In the genomic region with DNA sequence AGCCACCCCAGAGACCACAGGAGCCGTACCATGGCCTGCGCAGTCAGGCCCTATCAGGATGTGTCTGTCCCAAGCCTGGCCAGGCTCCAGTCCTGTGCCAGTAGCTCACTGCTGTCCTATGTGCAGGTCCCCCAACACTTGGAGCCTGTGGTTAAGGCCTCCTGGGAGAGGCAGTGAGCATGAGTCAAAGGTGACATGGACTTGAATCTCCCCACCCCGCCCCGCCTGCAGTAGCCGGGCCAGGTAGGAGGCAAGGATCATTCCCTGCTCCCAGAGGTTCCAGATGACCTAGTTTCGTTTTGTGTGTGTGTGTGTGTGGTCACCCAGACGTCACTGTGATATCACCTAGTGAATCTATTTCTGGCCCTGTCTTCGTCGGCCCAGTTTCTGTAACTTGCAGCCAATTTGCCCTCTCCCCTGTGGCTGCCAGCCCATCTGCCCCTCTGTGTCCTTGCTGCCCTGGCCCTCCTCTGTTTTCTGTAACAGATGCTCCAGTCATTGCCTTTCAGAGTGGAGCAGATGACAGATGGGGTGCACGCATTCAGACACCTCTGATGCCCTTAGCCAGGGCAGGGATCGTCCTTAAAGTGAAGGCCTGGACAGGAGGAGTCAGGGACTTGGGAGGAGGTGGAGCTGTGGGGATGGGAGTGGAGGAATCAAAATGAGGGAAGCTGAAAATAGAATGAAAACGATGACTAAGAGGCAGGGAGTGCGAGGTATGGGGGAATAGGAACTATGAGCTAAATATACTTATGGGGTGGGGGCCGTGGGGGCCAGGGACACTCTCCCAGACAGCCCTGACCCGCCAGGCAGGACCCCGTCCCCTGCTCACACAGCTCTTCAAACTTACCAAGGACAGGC, we compare ENCODE assay signal across 9 cellular contexts. TPM values are rescaled to one million over a fixed set of nuclear protein-coding genes. Genes with fewer than 3 reads are reported as not detected.
DNase-seq lines count a peak whose midpoint lies in the region; ATAC-seq and TF ChIP-seq lines count a peak whose summit lies in the region.
"Had no signal": no experiment of that assay in that cellular context is flagged by ENCODE, and none has a peak within 500 bp of the region (broad histone marks: within the 10 kb centered on the region; RNA-seq: fewer than 3 reads in every experiment).

No MANE protein-coding gene starts in this region.

- H3K4me3 ChIP-seq in GM23248 (no peak overlapping the region), Peyer's patch (no peak overlapping the region), psoas muscle (no peak overlapping the region)

- peaks cover 6 to 16% (median 7%) of the 10 kb centered on the region in 4 donors for H3K4me1 Mint-ChIP-seq in naive thymus-derived CD8-positive, alpha-beta T cell
- H3K4me1 Mint-ChIP-seq in T-helper 2 cell treated with Interferon-gamma antibody and Interleukin-4, amounts not matched to agents 5 μg/mL and 100 μg/mL, for 36 hours (ENCODE audit: low read depth) = peaks cover 7% of the 10 kb centered on the region

- no peaks in the 10 kb centered on the region for H3K79me2 ChIP-seq in GM23248 (ENCODE audit: insufficient read depth)

- H3K9ac ChIP-seq in GM23248 = no peak overlapping the region

- H3K27me3 Mint-ChIP-seq in naive thymus-derived CD8-positive, alpha-beta T cell = peaks cover 0 to 38% (median 15%) of the 10 kb centered on the region in 5 donors
- H3K27me3 Mint-ChIP-seq in T-helper 2 cell treated with Interferon-gamma antibody and Interleukin-4, amounts not matched to agents 5 μg/mL and 100 μg/mL, for 36 hours (ENCODE audit: low read depth) = no peaks in the 10 kb centered on the region

- H3K36me3 Mint-ChIP-seq in naive thymus-derived CD8-positive, alpha-beta T cell = no peaks in the 10 kb centered on the region
- H3K36me3 Mint-ChIP-seq in T-helper 2 cell treated with Interferon-gamma antibody and Interleukin-4, amounts not matched to agents 5 μg/mL and 100 μg/mL, for 36 hours (ENCODE audit: low read depth) = no peaks in the 10 kb centered on the region

- no peaks in the 10 kb centered on the region for H3K9me3 Mint-ChIP-seq in naive thymus-derived CD8-positive, alpha-beta T cell
- H3K9me3 Mint-ChIP-seq in T-helper 2 cell treated with Interferon-gamma antibody and Interleukin-4, amounts not matched to agents 5 μg/mL and 100 μg/mL, for 36 hours = no peaks in the 10 kb centered on the region

- peak overlapping the region in 3 of 10 donors; percentile 54 to 70 (median 68) for H3K27ac Mint-ChIP-seq in naive thymus-derived CD8-positive, alpha-beta T cell
- no peak overlapping the region for H3K27ac Mint-ChIP-seq in T-helper 2 cell treated with Interferon-gamma antibody and Interleukin-4, amounts not matched to agents 5 μg/mL and 100 μg/mL, for 36 hours

- no peaks in the 10 kb centered on the region for H4K20me1 ChIP-seq in GM23248 (ENCODE audit: insufficient read depth)

- no peak overlapping the region for H3K4me3 Mint-ChIP-seq in naive thymus-derived CD8-positive, alpha-beta T cell
- H3K4me3 Mint-ChIP-seq in T-helper 2 cell treated with Interferon-gamma antibody and Interleukin-4, amounts not matched to agents 5 μg/mL and 100 μg/mL, for 36 hours = no peak overlapping the region

- POLR2A ChIA-PET in naive thymus-derived CD8-positive, alpha-beta T cell (lab: Charles Lee) = no interaction called here

- in situ Hi-C loops in GM23248 (cut with MboI) = no loop called here

- H3K4me1 ChIP-seq in GM23248 (ENCODE audit: insufficient read depth) (peaks cover 6% of the 10 kb centered on the region), Peyer's patch (peaks cover 0 to 53% (median 6%) of the 10 kb centered on the region in 4 donors), psoas muscle (peaks cover 9% of the 10 kb centered on the region)

- no peaks in the 10 kb centered on the region for H3K9me2 ChIP-seq in GM23248 (ENCODE audit: insufficient read depth)

- no peaks in the 10 kb centered on the region for H3F3A ChIP-seq in GM23248 (ENCODE audit: insufficient read depth)

- TF ChIP-seq POLR2A in Peyer's patch (IDR thresholded peaks at IDR 0.05) = no peak

- no peak overlapping the region for H3K27ac ChIP-seq in GM23248
- peak overlapping the region in 3 of 4 donors; percentile 18 to 83 (median 56) for H3K27ac ChIP-seq in Peyer's patch
- H3K27ac ChIP-seq in psoas muscle = peak overlapping the region; percentile 46

- H3K9me3 ChIP-seq in GM23248 (ENCODE audit: low read depth) = no peaks in the 10 kb centered on the region
- H3K9me3 ChIP-seq in Peyer's patch = no peaks in the 10 kb centered on the region
- no peaks in the 10 kb centered on the region for H3K9me3 ChIP-seq in psoas muscle

- DNase-seq in GM23248 (peak; percentile 55), Peyer's patch (peak in 2 of 3 donors; percentile 84 to 88), fibroblast of peridontal ligament (ENCODE audit: extremely low read depth) (peak; percentile 34), psoas muscle (no peak), globus pallidus (ENCODE audit: low spot score) (no peak)
- DNase-seq in naive thymus-derived CD8-positive, alpha-beta T cell = no peak
- no peak for DNase-seq in T-helper 2 cell treated with Interferon-gamma antibody and Interleukin-4, amounts not matched to agents 5 μg/mL and 100 μg/mL, for 36 hours (ENCODE audit: low spot score)
- DNase-seq in activated T-cell treated with anti-CD3 and anti-CD28 coated beads, Interleukin-2, amount 50 U/mL, for 48 hours = no peak

- peak overlapping the region; percentile 42 for H3K4me2 ChIP-seq in GM23248 (ENCODE audit: unreplicated experiment)

- 51 to 56% methylated on average over 15 to 16 of the region's 16 CpGs for WGBS in GM23248 (ENCODE audit: low coverage in 1 of 2, low lambda C conversion rate in 2 of 2, missing lambda C conversion rate in 2 of 2), 2 experiments
- 49 to 54% (median 51%) methylated on average over 15 to 16 of the region's 16 CpGs for WGBS in psoas muscle, 3 donors

- intact Hi-C loops in psoas muscle (cut with DNase I) = no loop called here

- peak; percentile 28 to 69 (median 57) for ATAC-seq in psoas muscle
- ATAC-seq in naive thymus-derived CD8-positive, alpha-beta T cell = no peak
- ATAC-seq: Panc1 had no signal

- H3K27me3 ChIP-seq in GM23248 (replicated peaks; ENCODE audit: insufficient read depth) = 0 out of 2 replicates have a peak, but pooled peaks cover 9% of the 10 kb centered on the region
- no peaks in the 10 kb centered on the region for H3K27me3 ChIP-seq in Peyer's patch
- H3K27me3 ChIP-seq in psoas muscle (ENCODE audit: insufficient read depth in 3 of 3, low read length in 2 of 3) = peaks cover 0 to 24% (median 4%) of the 10 kb centered on the region in 3 donors

- TF ChIP-seq CTCF in Peyer's patch (IDR thresholded peaks at IDR 0.05) = no peak
- no peak for TF ChIP-seq CTCF in psoas muscle (IDR thresholded peaks at IDR 0.05)

- H2AFZ ChIP-seq in GM23248 = peak overlapping the region; percentile 62

- no peaks in the 10 kb centered on the region for H3K36me3 ChIP-seq in GM23248 (ENCODE audit: low read depth)
- no peaks in the 10 kb centered on the region for H3K36me3 ChIP-seq in Peyer's patch
- H3K36me3 ChIP-seq in psoas muscle (ENCODE audit: insufficient read depth in 1 of 2, low read depth in 1 of 2) = no peaks in the 10 kb centered on the region

RNA-seq across cellular contexts. Expression of a gene that starts 37.4 kb away (rescaled TPM):
- not detected in 2 replicates for total RNA-seq in GM23248 (2014; rRNA removed; shearing (Covaris generic))
- polyA plus RNA-seq in GM23248 (2016; fragmentation: Nextera tagmentation; extraction: Ambion mirVana) (not detected in 2 replicates), psoas muscle (under 1 TPM; 0.07 to 0.30 (median 0.07) TPM)
- total RNA-seq in Peyer's patch (1 to 10 TPM in 2 of 4 donors, not detected in 2; 1.7 to 7.9 TPM), psoas muscle (under 1 TPM; 0.30 to 0.90 (median 0.58) TPM)
- under 1 TPM in 1 of 2 experiments, not detected in 1; 0.78 TPM for total RNA-seq in naive thymus-derived CD8-positive, alpha-beta T cell
- polyA plus RNA-seq in naive thymus-derived CD8-positive, alpha-beta T cell = not detected

Comparison
In these comparisons a context has a peak if more than half of its experiments do, and no peak if none do; other contexts are left out.
1. DNase-seq: peak in GM23248 (single experiment), Peyer's patch (2 of 3) and fibroblast of peridontal ligament (single experiment); none in psoas muscle (0 of 2), globus pallidus (single experiment), naive thymus-derived CD8-positive, alpha-beta T cell (0 of 10), T-helper 2 cell treated with Interferon-gamma antibody and Interleukin-4, amounts not matched to agents 5 μg/mL and 100 μg/mL, for 36 hours (single experiment) and activated T-cell treated with anti-CD3 and anti-CD28 coated beads, Interleukin-2, amount 50 U/mL, for 48 hours (0 of 2).
2. ATAC-seq: peak in psoas muscle (4 of 4); none in naive thymus-derived CD8-positive, alpha-beta T cell (0 of 2).